ENCODE assay signal across 17 cellular contexts in genomic region chr1:6967431-6968079, GRCh38.
DNase-seq lines count a peak whose midpoint lies in the region; ATAC-seq, FAIRE-seq and TF ChIP-seq lines count a peak whose summit lies in the region.
"Had no signal": no experiment of that assay in that cellular context is flagged by ENCODE, and none has a peak within 500 bp of the region (broad histone marks: within the 10 kb centered on the region; RNA-seq: fewer than 3 reads in every experiment).

No MANE protein-coding gene starts in this region.

- peak overlapping the region; percentile 8 for H3K27ac Mint-ChIP-seq in activated CD8-positive, alpha-beta T cell treated with anti-CD3 and anti-CD28 coated beads, Interleukin-2, amount 10 ng/mL, durations not matched to agents 7 days and 5 days
- H3K27ac Mint-ChIP-seq in stimulated activated naive B cell treated with anti-CD40 and anti-IgM and Interleukin-4, amounts not matched to agents 10 μg/mL and 1 μg/mL and 100 μg/mL, for 72 hours: no peak overlapping the region
- H3K27ac Mint-ChIP-seq: dendritic cell treated with granulocyte-macrophage colony-stimulating factor and Interleukin-4, amounts not matched to agents 40 ng/mL and 50 ng/mL, for 4 days had no signal

- peaks cover 39% of the 10 kb centered on the region for H3K4me1 Mint-ChIP-seq in activated CD8-positive, alpha-beta T cell treated with anti-CD3 and anti-CD28 coated beads, Interleukin-2, amount 10 ng/mL, durations not matched to agents 7 days and 5 days (ENCODE audit: low read depth)
- peaks cover 24 to 41% of the 10 kb centered on the region in 2 donors for H3K4me1 Mint-ChIP-seq in stimulated activated naive B cell treated with anti-CD40 and anti-IgM and Interleukin-4, amounts not matched to agents 10 μg/mL and 1 μg/mL and 100 μg/mL, for 72 hours

- TF ChIP-seq RAD21 in HepG2 (CRISPR knock-in tag; IDR thresholded peaks at IDR 0.05): no peak

- H2AFZ ChIP-seq in HepG2 (ENCODE audit: low read length): no peak overlapping the region
- H2AFZ ChIP-seq: parathyroid adenoma had no signal

- FAIRE-seq in HepG2 (lab: Jason Lieb, UNC): no peak

- H3K4me3 ChIP-seq in HepG2 (replicated peaks in 1 of 3; ENCODE audit: insufficient read depth in 1 of 3, low read depth in 2 of 3, low read length in 3 of 3): no peak overlapping the region
- H3K4me3 ChIP-seq in right lobe of liver: no peak overlapping the region

- TF ChIP-seq CTCF in HepG2 (CRISPR knock-in tag; IDR thresholded peaks at IDR 0.05) (no peak), right lobe of liver (IDR thresholded peaks at IDR 0.05) (no peak), RWPE1 (conservative IDR thresholded peaks at IDR 0.05; ENCODE audit: low read depth) (no peak)

- DNase-seq in HepG2 (ENCODE audit: low spot score) (no peak), right lobe of liver (no peak), M059J (ENCODE audit: low read depth) (peak; percentile 72), SIG-M5 treated with dmso at 0.1 percent for 504 hours (lab: John Stamatoyannopoulos, UW; ENCODE audit: unreplicated experiment) (no peak), NCI-H1417 treated with DMSO at 0.1 percent for 48 hours (lab: John Stamatoyannopoulos, UW) (no peak), RWPE1 (ENCODE audit: low spot score) (no peak)
- no peak for DNase-seq in activated CD8-positive, alpha-beta T cell treated with anti-CD3 and anti-CD28 coated beads, Interleukin-2, amount 10 ng/mL, durations not matched to agents 7 days and 5 days
- peak; percentile 18 for DNase-seq in stimulated activated naive B cell treated with anti-CD40 and anti-IgM and Interleukin-4, amounts not matched to agents 10 μg/mL and 1 μg/mL and 100 μg/mL, for 72 hours
- DNase-seq: activated naive CD4-positive, alpha-beta T cell treated with anti-CD3 and anti-CD28 coated beads, Interleukin-2, amount 50 U/mL, for 16 hours; Caco-2; H9; NCI-H187 treated with DMSO at 0.1 percent for 48 hours; NCI-H446 treated with DMSO at 0.1 percent for 48 hours; stimulated activated CD4-positive, alpha-beta T cell treated with anti-CD3 and anti-CD28 coated beads, Interleukin-4, amount 100 ng/mL, for 1 hour had no signal

- H3K27me3 Mint-ChIP-seq in activated CD8-positive, alpha-beta T cell treated with anti-CD3 and anti-CD28 coated beads, Interleukin-2, amount 10 ng/mL, durations not matched to agents 7 days and 5 days (ENCODE audit: low read depth): peaks cover 29% of the 10 kb centered on the region
- H3K27me3 Mint-ChIP-seq in stimulated activated naive B cell treated with anti-CD40 and anti-IgM and Interleukin-4, amounts not matched to agents 10 μg/mL and 1 μg/mL and 100 μg/mL, for 72 hours: peaks cover 74 to 76% of the 10 kb centered on the region in 2 donors

- no peaks in the 10 kb centered on the region for H3K4me1 ChIP-seq in HepG2 (ENCODE audit: insufficient read depth, low read length)
- H3K4me1 ChIP-seq in right lobe of liver: no peaks in the 10 kb centered on the region
- H3K4me1 ChIP-seq: Caco-2, parathyroid adenoma had no signal

- ATAC-seq in HepG2: no peak
- no peak for ATAC-seq in right lobe of liver
- no peak for ATAC-seq in activated CD8-positive, alpha-beta T cell treated with anti-CD3 and anti-CD28 coated beads, Interleukin-2, amount 10 ng/mL, durations not matched to agents 7 days and 5 days
- peak; percentile 30 to 36 for ATAC-seq in stimulated activated naive B cell treated with anti-CD40 and anti-IgM and Interleukin-4, amounts not matched to agents 10 μg/mL and 1 μg/mL and 100 μg/mL, for 72 hours (replicated peaks)

- CTCF ChIA-PET in HepG2 (lab: Yijun Ruan, JAX; ENCODE audit: low intra/inter-chr PET ratio, low total read pairs): no interaction called here
- CTCF ChIA-PET in activated CD8-positive, alpha-beta T cell treated with anti-CD3 and anti-CD28 coated beads, Interleukin-2, amount 10 ng/mL, durations not matched to agents 7 days and 5 days (lab: Charles Lee): no interaction called here
- CTCF ChIA-PET in RWPE1 (lab: Yijun Ruan, JAX): no interaction called here

- no peaks in the 10 kb centered on the region for H4K20me1 ChIP-seq in HepG2 (ENCODE audit: insufficient read depth, low read length)

- no peaks in the 10 kb centered on the region for H3K36me3 Mint-ChIP-seq in activated CD8-positive, alpha-beta T cell treated with anti-CD3 and anti-CD28 coated beads, Interleukin-2, amount 10 ng/mL, durations not matched to agents 7 days and 5 days (ENCODE audit: low read depth)
- peaks cover 2 to 7% of the 10 kb centered on the region in 2 donors for H3K36me3 Mint-ChIP-seq in stimulated activated naive B cell treated with anti-CD40 and anti-IgM and Interleukin-4, amounts not matched to agents 10 μg/mL and 1 μg/mL and 100 μg/mL, for 72 hours

- no peak overlapping the region for H3K4me2 ChIP-seq in HepG2 (ENCODE audit: low read depth, low read length)

- H3K79me2 ChIP-seq in HepG2 (ENCODE audit: insufficient read depth, low read length): no peaks in the 10 kb centered on the region
- H3K79me2 ChIP-seq: parathyroid adenoma had no signal

- no peak overlapping the region for H3K9ac ChIP-seq in HepG2 (ENCODE audit: insufficient read depth, low read depth, low read length)
- H3K9ac ChIP-seq: parathyroid adenoma had no signal

- H3K27ac ChIP-seq in HepG2 (ENCODE audit: extremely low read length, insufficient read depth, low read length): no peak overlapping the region
- H3K27ac ChIP-seq in right lobe of liver: no peak overlapping the region
- H3K27ac ChIP-seq in RWPE1: no peak overlapping the region
- H3K27ac ChIP-seq: epithelial cell of prostate, parathyroid adenoma had no signal

- TF ChIP-seq POLR2A in HepG2 (IDR thresholded peaks at IDR 0.05; ENCODE audit: insufficient read depth in 1 of 2, low read depth in 2 of 2, low read length in 2 of 2) (no peak), right lobe of liver (IDR thresholded peaks at IDR 0.05) (no peak)

- POLR2A ChIA-PET in HepG2 (lab: Yijun Ruan, JAX) (no interaction called here), RWPE1 (lab: Yijun Ruan, JAX; ENCODE audit: low non-redundant PET) (no interaction called here)
- POLR2A ChIA-PET in activated CD8-positive, alpha-beta T cell treated with anti-CD3 and anti-CD28 coated beads, Interleukin-2, amount 10 ng/mL, durations not matched to agents 7 days and 5 days (lab: Charles Lee): interaction anchor here (0.7 kb wide), 1 partner anchor 9 kb away, joined by 3 read pairs; no protein-coding TSS in a partner anchor

- H3K36me3 ChIP-seq in HepG2 (replicated peaks in 1 of 2; ENCODE audit: control insufficient read depth in 1 of 2, insufficient read depth in 2 of 2, low read length in 2 of 2) (no peaks in the 10 kb centered on the region), right lobe of liver (no peaks in the 10 kb centered on the region)

- no peak overlapping the region for H3K4me3 Mint-ChIP-seq in activated CD8-positive, alpha-beta T cell treated with anti-CD3 and anti-CD28 coated beads, Interleukin-2, amount 10 ng/mL, durations not matched to agents 7 days and 5 days
- no peak overlapping the region for H3K4me3 Mint-ChIP-seq in stimulated activated naive B cell treated with anti-CD40 and anti-IgM and Interleukin-4, amounts not matched to agents 10 μg/mL and 1 μg/mL and 100 μg/mL, for 72 hours
- H3K4me3 Mint-ChIP-seq: dendritic cell treated with granulocyte-macrophage colony-stimulating factor and Interleukin-4, amounts not matched to agents 40 ng/mL and 50 ng/mL, for 4 days; H9 had no signal

- in situ Hi-C loops in HepG2 (cut with HindIII; ENCODE audit: extremely low pct_ligation_motif_present, low pct_unique_long_range_greater_than_20kb): no loop called here

- BruUV-seq in HepG2 (replicated peaks; lab: Mats Ljungman, UMichigan): no TSS peak

- H3K27me3 ChIP-seq in HepG2 (ENCODE audit: control insufficient read depth in 1 of 2, insufficient read depth in 2 of 2, low read length in 2 of 2) (peaks cover 11 to 45% of the 10 kb centered on the region in 2 experiments; a peak in 4 of 5 replicates), right lobe of liver (no peaks in the 10 kb centered on the region)

- whole genome bisulfite sequencing in HepG2 (ENCODE audit: low lambda C conversion rate): 24% methylated on average over 8 of the region's 8 CpGs
- WGBS in right lobe of liver (ENCODE audit: insufficient coverage, low coverage, low lambda C conversion rate, missing lambda C conversion rate): 73% methylated on average over 3 of the region's 8 CpGs

- no peaks in the 10 kb centered on the region for H3K9me3 ChIP-seq in HepG2 (ENCODE audit: low read length)
- no peaks in the 10 kb centered on the region for H3K9me3 ChIP-seq in right lobe of liver
- H3K9me3 ChIP-seq: Caco-2 had no signal

- TF ChIP-seq EP300 in HepG2 (IDR thresholded peaks at IDR 0.05; ENCODE audit: low read depth in 2 of 2, low read length in 2 of 2) (no peak), HepG2 (CRISPR knock-in tag; IDR thresholded peaks at IDR 0.05; ENCODE audit: borderline replicate concordance) (no peak)

- no peaks in the 10 kb centered on the region for H3K9me3 Mint-ChIP-seq in activated CD8-positive, alpha-beta T cell treated with anti-CD3 and anti-CD28 coated beads, Interleukin-2, amount 10 ng/mL, durations not matched to agents 7 days and 5 days (ENCODE audit: insufficient read depth)
- H3K9me3 Mint-ChIP-seq in stimulated activated naive B cell treated with anti-CD40 and anti-IgM and Interleukin-4, amounts not matched to agents 10 μg/mL and 1 μg/mL and 100 μg/mL, for 72 hours: peaks cover 0 to 4% of the 10 kb centered on the region in 2 donors
- H3K9me3 Mint-ChIP-seq: dendritic cell treated with granulocyte-macrophage colony-stimulating factor and Interleukin-4, amounts not matched to agents 40 ng/mL and 50 ng/mL, for 4 days; H9 had no signal

- intact Hi-C loops in HepG2 (cut with micrococcal nuclease; ENCODE audit: unreplicated experiment) (no loop called here), right lobe of liver (cut with DNase I) (no loop called here)

TF ChIP-seq in HepG2, 621 proteins besides CTCF, POLR2A, EP300 and RAD21 (continues in another document):
- no peak for TF ChIP-seq THAP7 (CRISPR knock-in tag; IDR thresholded peaks at IDR 0.05)

Comparison
In these comparisons a context has a peak if more than half of its experiments do, and no peak if none do; other contexts are left out.
1. ATAC-seq: peak in stimulated activated naive B cell treated with anti-CD40 and anti-IgM and Interleukin-4, amounts not matched to agents 10 μg/mL and 1 μg/mL and 100 μg/mL, for 72 hours (2 of 2); none in HepG2 (single experiment), right lobe of liver (0 of 4) and activated CD8-positive, alpha-beta T cell treated with anti-CD3 and anti-CD28 coated beads, Interleukin-2, amount 10 ng/mL, durations not matched to agents 7 days and 5 days (single experiment).
2. DNase-seq: peak in M059J (single experiment) and stimulated activated naive B cell treated with anti-CD40 and anti-IgM and Interleukin-4, amounts not matched to agents 10 μg/mL and 1 μg/mL and 100 μg/mL, for 72 hours (single experiment); none in HepG2 (single experiment), right lobe of liver (0 of 3), activated CD8-positive, alpha-beta T cell treated with anti-CD3 and anti-CD28 coated beads, Interleukin-2, amount 10 ng/mL, durations not matched to agents 7 days and 5 days (single experiment), SIG-M5 treated with dmso at 0.1 percent for 504 hours (single experiment), NCI-H1417 treated with DMSO at 0.1 percent for 48 hours (single experiment) and RWPE1 (single experiment).